10 cellular contexts compared by ENCODE assay signal in genomic region chr13:48891586-48891985, GRCh38.
DNase-seq lines count a peak whose midpoint lies in the region; ATAC-seq and TF ChIP-seq lines count a peak whose summit lies in the region.
"Had no signal": no experiment of that assay in that cellular context is flagged by ENCODE, and none has a peak within 500 bp of the region (broad histone marks: within the 10 kb centered on the region; RNA-seq: fewer than 3 reads in every experiment).

No MANE protein-coding gene starts in this region.

- WGBS in smooth muscle cell (ENCODE audit: low lambda C conversion rate), result 2% methylated on average over 3 of the region's 3 CpGs

- H3K9me3 ChIP-seq in RWPE2 (ENCODE audit: severe bottlenecking), result no peaks in the 10 kb centered on the region
- H3K9me3 ChIP-seq in fibroblast of lung (ENCODE audit: control insufficient read depth, insufficient read depth, low read depth, low read length), result no peaks in the 10 kb centered on the region
- no peaks in the 10 kb centered on the region for H3K9me3 ChIP-seq in smooth muscle cell (replicated peaks; ENCODE audit: low read depth)
- H3K9me3 ChIP-seq: esophagus muscularis mucosa had no signal

- H3K4me3 ChIP-seq in RWPE2 (ENCODE audit: severe bottlenecking) (no peak overlapping the region), fibroblast of lung (replicated peaks in 1 of 4; ENCODE audit: control extremely low read depth in 1 of 4, insufficient read depth in 1 of 4, low read depth in 3 of 4, low read length in 4 of 4) (no peak overlapping the region), smooth muscle cell (no peak overlapping the region)
- H3K4me3 ChIP-seq: esophagus muscularis mucosa had no signal

- TF ChIP-seq CTCF in RWPE2 (IDR thresholded peaks at IDR 0.05; ENCODE audit: poor library complexity, severe bottlenecking), result no peak
- no peak for TF ChIP-seq CTCF in fibroblast of lung (conservative IDR thresholded peaks at IDR 0.05 in 1 of 2, IDR thresholded peaks at IDR 0.05 in 1 of 2; ENCODE audit: low read depth in 1 of 2, low read length in 2 of 2)
- no peak for TF ChIP-seq CTCF in smooth muscle cell (IDR thresholded peaks at IDR 0.05; ENCODE audit: borderline replicate concordance, insufficient read depth, poor library complexity, severe bottlenecking)

- H3K79me2 ChIP-seq in fibroblast of lung (ENCODE audit: control insufficient read depth, insufficient read depth, low read length) (no peaks in the 10 kb centered on the region), smooth muscle cell (ENCODE audit: low read depth) (no peaks in the 10 kb centered on the region)

- DNase-seq in activated T-cell treated with anti-CD3 and anti-CD28 coated beads, Interleukin-2, amount 50 U/mL, for 24 hours, result no peak
- no peak for DNase-seq in activated T-cell treated with anti-CD3 and anti-CD28 coated beads, Interleukin-2, amount 50 U/mL, for 1 hour
- DNase-seq in RWPE2 (ENCODE audit: low spot score) (no peak), fibroblast of lung (ENCODE audit: low read depth in 2 of 2) (peak; percentile 37 to 62), smooth muscle cell (lab: John Stamatoyannopoulos, UW; ENCODE audit: unreplicated experiment) (no peak), NCI-H2171 treated with DMSO at 0.1 percent for 48 hours (lab: John Stamatoyannopoulos, UW) (no peak)
- no peak for DNase-seq in activated effector memory CD4-positive, alpha-beta T cell treated with anti-CD3 and anti-CD28 coated beads, Interleukin-2, amount 50 U/mL, for 16 hours
- DNase-seq: NCI-H1436 had no signal

- peaks cover 15% of the 10 kb centered on the region for H3K9me3 Mint-ChIP-seq in activated T-cell treated with anti-CD3 and anti-CD28 coated beads, Interleukin-2, amount 50 U/mL, for 24 hours

- H3K36me3 ChIP-seq in RWPE2 (ENCODE audit: low read depth), result no peaks in the 10 kb centered on the region
- no peaks in the 10 kb centered on the region for H3K36me3 ChIP-seq in fibroblast of lung (ENCODE audit: control insufficient read depth, insufficient read depth, low read length)
- no peaks in the 10 kb centered on the region for H3K36me3 ChIP-seq in smooth muscle cell (ENCODE audit: low read depth)
- H3K36me3 ChIP-seq: esophagus muscularis mucosa had no signal

- H2AFZ ChIP-seq in fibroblast of lung (ENCODE audit: low read length) (no peak overlapping the region), smooth muscle cell (ENCODE audit: low read depth) (no peak overlapping the region)

- H3K27me3 ChIP-seq in RWPE2 (ENCODE audit: insufficient read depth, poor library complexity, severe bottlenecking) (no peaks in the 10 kb centered on the region), fibroblast of lung (ENCODE audit: control insufficient read depth, insufficient read depth, low read length) (no peaks in the 10 kb centered on the region), smooth muscle cell (ENCODE audit: low read depth) (no peaks in the 10 kb centered on the region)
- H3K27me3 ChIP-seq: esophagus muscularis mucosa had no signal

- ATAC-seq in RWPE2 (ENCODE audit: low read depth), result peak; percentile 67
- ATAC-seq in HG03039 (IDR thresholded peaks at IDR 0.05; ENCODE audit: unreplicated experiment), result no peak

- H3K36me3 Mint-ChIP-seq in activated T-cell treated with anti-CD3 and anti-CD28 coated beads, Interleukin-2, amount 50 U/mL, for 24 hours (ENCODE audit: low read depth), result no peaks in the 10 kb centered on the region

- H3K4me1 ChIP-seq in RWPE2 (ENCODE audit: insufficient read depth, poor library complexity, severe bottlenecking) (peaks cover 19% of the 10 kb centered on the region), fibroblast of lung (ENCODE audit: control insufficient read depth, extremely low read depth, insufficient read depth, low read length) (peaks cover 4% of the 10 kb centered on the region), smooth muscle cell (ENCODE audit: low read depth) (no peaks in the 10 kb centered on the region)

- H3K27ac ChIP-seq in RWPE2 (ENCODE audit: poor library complexity, severe bottlenecking), result peak overlapping the region; percentile 97
- H3K27ac ChIP-seq in fibroblast of lung (ENCODE audit: insufficient read depth, low read length), result no peak overlapping the region
- H3K27ac ChIP-seq in smooth muscle cell (ENCODE audit: low read depth), result peak overlapping the region; percentile 97
- H3K27ac ChIP-seq: esophagus muscularis mucosa had no signal

- H3K4me1 Mint-ChIP-seq in activated T-cell treated with anti-CD3 and anti-CD28 coated beads, Interleukin-2, amount 50 U/mL, for 24 hours (ENCODE audit: low read depth), result peaks cover 56% of the 10 kb centered on the region

- H3K27me3 Mint-ChIP-seq in activated T-cell treated with anti-CD3 and anti-CD28 coated beads, Interleukin-2, amount 50 U/mL, for 24 hours, result no peaks in the 10 kb centered on the region

- H3K9ac ChIP-seq in fibroblast of lung (ENCODE audit: insufficient read depth, low read length) (no peak overlapping the region), smooth muscle cell (ENCODE audit: low read depth) (peak overlapping the region; percentile 75)

- peaks cover 21% of the 10 kb centered on the region for H3F3A ChIP-seq in smooth muscle cell (ENCODE audit: low read depth)

- H3K4me3 Mint-ChIP-seq in activated T-cell treated with anti-CD3 and anti-CD28 coated beads, Interleukin-2, amount 50 U/mL, for 24 hours, result peak overlapping the region; percentile 30

- H3K4me2 ChIP-seq in fibroblast of lung (ENCODE audit: extremely low read depth, insufficient read depth, low read length), result no peak overlapping the region
- H3K4me2 ChIP-seq in smooth muscle cell, result peak overlapping the region; percentile 63

- H4K20me1 ChIP-seq in fibroblast of lung (ENCODE audit: control insufficient read depth, extremely low read depth, insufficient read depth, low read length) (no peaks in the 10 kb centered on the region), smooth muscle cell (ENCODE audit: low read depth) (no peaks in the 10 kb centered on the region)

- H3K27ac Mint-ChIP-seq in activated T-cell treated with anti-CD3 and anti-CD28 coated beads, Interleukin-2, amount 50 U/mL, for 24 hours, result peak overlapping the region; percentile 92

Comparison
In these comparisons a context has a peak if more than half of its experiments do, and no peak if none do; other contexts are left out.
1. DNase-seq: peak in fibroblast of lung (2 of 2); none in activated T-cell treated with anti-CD3 and anti-CD28 coated beads, Interleukin-2, amount 50 U/mL, for 24 hours (single experiment), activated T-cell treated with anti-CD3 and anti-CD28 coated beads, Interleukin-2, amount 50 U/mL, for 1 hour (single experiment), RWPE2 (single experiment), smooth muscle cell (single experiment), NCI-H2171 treated with DMSO at 0.1 percent for 48 hours (single experiment) and activated effector memory CD4-positive, alpha-beta T cell treated with anti-CD3 and anti-CD28 coated beads, Interleukin-2, amount 50 U/mL, for 16 hours (single experiment).